In the genomic region with DNA sequence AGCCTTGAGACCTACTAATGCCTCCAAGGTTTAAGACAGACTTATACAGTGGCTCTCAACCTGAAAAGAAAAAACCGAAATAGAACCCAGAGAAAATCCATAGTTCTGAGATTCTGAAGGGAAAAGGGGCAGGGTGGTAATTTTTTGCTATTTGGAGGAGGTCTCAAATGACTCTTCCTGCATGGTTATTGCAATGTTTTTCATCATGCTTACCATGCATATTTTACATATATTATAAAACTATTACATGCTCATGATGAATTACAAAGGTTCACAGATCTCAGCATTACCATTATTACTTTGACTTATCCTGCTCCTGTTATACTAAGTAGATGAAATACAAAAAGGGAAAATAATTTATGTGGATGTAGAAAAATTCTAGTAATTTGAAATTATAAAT, we compare ENCODE assay signal across 31 cellular contexts.
"Had no signal": no experiment of that assay in that cellular context is flagged by ENCODE, and none has a peak within 500 bp of the region (broad histone marks: within the 10 kb centered on the region; RNA-seq: fewer than 3 reads in every experiment).

No MANE protein-coding gene starts in this region.

- H3K27ac ChIP-seq: ascending aorta, breast epithelium, cardiac muscle cell, coronary artery, esophagus squamous epithelium, foreskin keratinocyte, gastrocnemius medialis, heart left ventricle, WERI-Rb-1 had no signal

- H3K27ac Mint-ChIP-seq: activated B cell treated with CpG ODN at 0.5 μM for 24 hours; activated CD8-positive, alpha-beta T cell treated with anti-CD3 and anti-CD28 coated beads for 36 hours; activated naive CD4-positive, alpha-beta T cell treated with anti-CD3 and anti-CD28 coated beads for 36 hours; activated naive CD4-positive, alpha-beta T cell treated with anti-CD3 and anti-CD28 coated beads, Interleukin-2, amount 50 U/mL, for 24 hours; activated naive CD8-positive, alpha-beta T cell treated with anti-CD3 and anti-CD28 coated beads for 36 hours; activated naive CD8-positive, alpha-beta T cell treated with anti-CD3 and anti-CD28 coated beads, Interleukin-2, amount 50 U/mL, for 24 hours; activated T-helper 1 cell treated with anti-CD3 and anti-CD28 coated beads, Interleukin-12 subunit alpha, Interleukin-12 subunit beta, Interleukin-2, Interleukin-4 antibody, amounts not matched to agents 30 ng/mL and 10 ng/mL and 1 ng/mL, durations not matched to agents 14 hours and 24 hours and 36 hours; activated T-helper 2 cell treated with anti-CD3 and anti-CD28 coated beads, Interferon-gamma antibody, Interleukin-2, Interleukin-4, amounts not matched to agents 10 μg/mL and 5 μg/mL and 100 μg/mL, durations not matched to agents 14 hours and 24 hours and 36 hours; effector memory CD8-positive, alpha-beta T cell had no signal

- H3K4me3 Mint-ChIP-seq: activated B cell treated with CpG ODN at 0.5 μM for 24 hours; activated CD8-positive, alpha-beta T cell treated with anti-CD3 and anti-CD28 coated beads for 36 hours; activated naive CD4-positive, alpha-beta T cell treated with anti-CD3 and anti-CD28 coated beads for 36 hours; activated naive CD4-positive, alpha-beta T cell treated with anti-CD3 and anti-CD28 coated beads, Interleukin-2, amount 50 U/mL, for 24 hours; activated naive CD8-positive, alpha-beta T cell treated with anti-CD3 and anti-CD28 coated beads for 36 hours; activated naive CD8-positive, alpha-beta T cell treated with anti-CD3 and anti-CD28 coated beads, Interleukin-2, amount 50 U/mL, for 24 hours; activated T-cell treated with anti-CD3 and anti-CD28 coated beads, Interleukin-2, amount 50 U/mL, for 4 hours; activated T-helper 1 cell treated with anti-CD3 and anti-CD28 coated beads, Interleukin-12 subunit alpha, Interleukin-12 subunit beta, Interleukin-2, Interleukin-4 antibody, amounts not matched to agents 30 ng/mL and 10 ng/mL and 1 ng/mL, durations not matched to agents 14 hours and 24 hours and 36 hours; brain; central memory CD8-positive, alpha-beta T cell; effector memory CD8-positive, alpha-beta T cell had no signal

- H3K4me1 Mint-ChIP-seq: activated B cell treated with CpG ODN at 0.5 μM for 24 hours; activated naive CD8-positive, alpha-beta T cell treated with anti-CD3 and anti-CD28 coated beads for 36 hours had no signal

- H3K4me3 ChIP-seq: ascending aorta, breast epithelium, cardiac muscle cell, coronary artery, esophagus squamous epithelium, gastrocnemius medialis had no signal

- H3K27me3 ChIP-seq: ascending aorta, breast epithelium, cardiac muscle cell, esophagus squamous epithelium, foreskin keratinocyte, gastrocnemius medialis, heart left ventricle had no signal

- H3K9me3 Mint-ChIP-seq: activated B cell treated with CpG ODN at 0.5 μM for 24 hours; activated CD8-positive, alpha-beta T cell treated with anti-CD3 and anti-CD28 coated beads for 36 hours; activated naive CD4-positive, alpha-beta T cell treated with anti-CD3 and anti-CD28 coated beads for 36 hours; activated naive CD4-positive, alpha-beta T cell treated with anti-CD3 and anti-CD28 coated beads, Interleukin-2, amount 50 U/mL, for 24 hours; activated naive CD8-positive, alpha-beta T cell treated with anti-CD3 and anti-CD28 coated beads for 36 hours; activated naive CD8-positive, alpha-beta T cell treated with anti-CD3 and anti-CD28 coated beads, Interleukin-2, amount 50 U/mL, for 24 hours; activated T-cell treated with anti-CD3 and anti-CD28 coated beads, Interleukin-2, amount 50 U/mL, for 4 hours; activated T-helper 1 cell treated with anti-CD3 and anti-CD28 coated beads, Interleukin-12 subunit alpha, Interleukin-12 subunit beta, Interleukin-2, Interleukin-4 antibody, amounts not matched to agents 30 ng/mL and 10 ng/mL and 1 ng/mL, durations not matched to agents 14 hours and 24 hours and 36 hours; activated T-helper 2 cell treated with anti-CD3 and anti-CD28 coated beads, Interferon-gamma antibody, Interleukin-2, Interleukin-4, amounts not matched to agents 10 μg/mL and 5 μg/mL and 100 μg/mL, durations not matched to agents 14 hours and 24 hours and 36 hours; central memory CD8-positive, alpha-beta T cell; effector memory CD8-positive, alpha-beta T cell had no signal

- H3K27me3 Mint-ChIP-seq: activated B cell treated with CpG ODN at 0.5 μM for 24 hours; activated CD8-positive, alpha-beta T cell treated with anti-CD3 and anti-CD28 coated beads for 36 hours; activated naive CD4-positive, alpha-beta T cell treated with anti-CD3 and anti-CD28 coated beads, Interleukin-2, amount 50 U/mL, for 24 hours; activated naive CD8-positive, alpha-beta T cell treated with anti-CD3 and anti-CD28 coated beads for 36 hours; activated naive CD8-positive, alpha-beta T cell treated with anti-CD3 and anti-CD28 coated beads, Interleukin-2, amount 50 U/mL, for 24 hours; brain; central memory CD8-positive, alpha-beta T cell; effector memory CD8-positive, alpha-beta T cell had no signal

- H3K4me1 ChIP-seq: ascending aorta, breast epithelium, foreskin keratinocyte, gastrocnemius medialis had no signal

- H3K9me3 ChIP-seq: ascending aorta, breast epithelium, esophagus squamous epithelium, gastrocnemius medialis, heart left ventricle had no signal

- H3K36me3 ChIP-seq: breast epithelium, cardiac muscle cell, esophagus squamous epithelium, WERI-Rb-1 had no signal

- H3K36me3 Mint-ChIP-seq: activated naive CD4-positive, alpha-beta T cell treated with anti-CD3 and anti-CD28 coated beads, Interleukin-2, amount 50 U/mL, for 24 hours had no signal

- ATAC-seq: activated CD4-positive, CD25-positive, alpha-beta regulatory T cell treated with anti-CD3 and anti-CD28 coated beads, Interleukin-2, amount 50 U/mL, for 24 hours; activated CD8-positive, alpha-beta T cell treated with anti-CD3 and anti-CD28 coated beads for 36 hours; activated naive CD8-positive, alpha-beta T cell treated with anti-CD3 and anti-CD28 coated beads, Interleukin-2, amount 50 U/mL, for 24 hours; activated T-cell treated with anti-CD3 and anti-CD28 coated beads, Interleukin-2, amount 50 U/mL, for 4 hours; effector memory CD8-positive, alpha-beta T cell; foreskin keratinocyte; gastrocnemius medialis; heart left ventricle had no signal

- DNase-seq: activated B cell treated with CpG ODN at 0.5 μM for 24 hours; activated CD4-positive, alpha-beta T cell treated with anti-CD3 and anti-CD28 coated beads for 48 hours; activated CD4-positive, alpha-beta T cell treated with anti-CD3 and anti-CD28 coated beads, Interleukin-2, amount 50 U/mL, for 1 hour; activated CD4-positive, alpha-beta T cell treated with anti-CD3 and anti-CD28 coated beads, Interleukin-2, amount 50 U/mL, for 48 hours; activated CD8-positive, alpha-beta memory T cell treated with anti-CD3 and anti-CD28 coated beads for 24 hours; activated CD8-positive, alpha-beta T cell treated with anti-CD3 and anti-CD28 coated beads for 36 hours; activated effector memory CD4-positive, alpha-beta T cell treated with anti-CD3 and anti-CD28 coated beads, Interleukin-2, amount 50 U/mL, for 16 hours; activated naive CD4-positive, alpha-beta T cell treated with anti-CD3 and anti-CD28 coated beads for 36 hours; activated naive CD8-positive, alpha-beta T cell treated with anti-CD3 and anti-CD28 coated beads for 36 hours; activated naive CD8-positive, alpha-beta T cell treated with anti-CD3 and anti-CD28 coated beads, Interleukin-2, amount 50 U/mL, for 24 hours; activated T-cell treated with anti-CD3 and anti-CD28 coated beads, Interleukin-2, amount 50 U/mL, for 4 hours; dermis blood vessel endothelial cell; effector CD4-positive, alpha-beta T cell; effector memory CD8-positive, alpha-beta T cell; esophagus squamous epithelium; foreskin keratinocyte; gastrocnemius medialis; glutamatergic neuron; heart left ventricle; T-helper 2 cell; WERI-Rb-1 had no signal
